In genomic region chr2:25473758-25474335, GRCh38 we compare ENCODE assay signal across 8 cellular contexts.
DNase-seq lines count a peak whose midpoint lies in the region; ATAC-seq and TF ChIP-seq lines count a peak whose summit lies in the region.
"Had no signal": no experiment of that assay in that cellular context is flagged by ENCODE, and none has a peak within 500 bp of the region (broad histone marks: within the 10 kb centered on the region; RNA-seq: fewer than 3 reads in every experiment).

No MANE protein-coding gene starts in this region.

- peaks cover 11 to 34% (median 23%) of the 10 kb centered on the region in 5 experiments for H3K9me3 Mint-ChIP-seq in brain
- H3K9me3 Mint-ChIP-seq in neural crest cell: peaks cover 11% of the 10 kb centered on the region
- peaks cover 6% of the 10 kb centered on the region for H3K9me3 Mint-ChIP-seq in activated CD4-positive, alpha-beta memory T cell treated with anti-CD3 and anti-CD28 coated beads, Interleukin-2, amount 10 ng/mL, durations not matched to agents 7 days and 5 days

- CTCF ChIA-PET in HEK293 (lab: Yijun Ruan, JAX): no interaction called here
- CTCF ChIA-PET in activated CD4-positive, alpha-beta memory T cell treated with anti-CD3 and anti-CD28 coated beads, Interleukin-2, amount 10 ng/mL, durations not matched to agents 7 days and 5 days (lab: Charles Lee): interaction anchor here (1.7 kb wide), 1 partner anchor 112 kb away, joined by 4 read pairs; no protein-coding TSS in a partner anchor

- H3K9me3 ChIP-seq in HEK293 (ENCODE audit: control insufficient read depth, insufficient read depth, low read depth, low read length) (no peaks in the 10 kb centered on the region), T-helper 17 cell (ENCODE audit: control insufficient read depth, low read length, poor library complexity, severe bottlenecking) (no peaks in the 10 kb centered on the region)

- no peaks in the 10 kb centered on the region for H3K36me3 ChIP-seq in HEK293 (ENCODE audit: control insufficient read depth in 2 of 2, insufficient read depth in 1 of 2, low read length in 2 of 2)

- H3K27ac ChIP-seq in HEK293 (ENCODE audit: extremely low read depth, low read depth, low read length): peak overlapping the region; percentile 66

- H3K36me3 Mint-ChIP-seq in brain: peaks cover 74% of the 10 kb centered on the region
- H3K36me3 Mint-ChIP-seq in neural crest cell (ENCODE audit: low read depth): peaks cover 27% of the 10 kb centered on the region
- peaks cover 20% of the 10 kb centered on the region for H3K36me3 Mint-ChIP-seq in T-helper 17 cell (ENCODE audit: low read depth)
- peaks cover 22% of the 10 kb centered on the region for H3K36me3 Mint-ChIP-seq in activated CD4-positive, alpha-beta memory T cell treated with anti-CD3 and anti-CD28 coated beads, Interleukin-2, amount 10 ng/mL, durations not matched to agents 7 days and 5 days (ENCODE audit: low read depth)

- peaks cover 18% of the 10 kb centered on the region for H3K4me1 ChIP-seq in HEK293 (ENCODE audit: control insufficient read depth, insufficient read depth, low read length)

- H3K4me3 Mint-ChIP-seq in brain (peak overlapping the region in 1 of 5 experiments; percentile 24), neural crest cell (no peak overlapping the region), T-helper 17 cell (no peak overlapping the region)
- no peak overlapping the region for H3K4me3 Mint-ChIP-seq in activated CD4-positive, alpha-beta memory T cell treated with anti-CD3 and anti-CD28 coated beads, Interleukin-2, amount 10 ng/mL, durations not matched to agents 7 days and 5 days
- H3K4me3 Mint-ChIP-seq: activated T-cell treated with anti-CD3 and anti-CD28 coated beads, Interleukin-2, amount 50 U/mL, for 4 hours had no signal

- ATAC-seq in T-helper 17 cell: no peak
- ATAC-seq: activated T-cell treated with anti-CD3 and anti-CD28 coated beads, Interleukin-2, amount 50 U/mL, for 4 hours had no signal

- H3K27me3 Mint-ChIP-seq in brain (no peaks in the 10 kb centered on the region), neural crest cell (ENCODE audit: low read depth) (no peaks in the 10 kb centered on the region), T-helper 17 cell (no peaks in the 10 kb centered on the region)
- no peaks in the 10 kb centered on the region for H3K27me3 Mint-ChIP-seq in activated CD4-positive, alpha-beta memory T cell treated with anti-CD3 and anti-CD28 coated beads, Interleukin-2, amount 10 ng/mL, durations not matched to agents 7 days and 5 days

- POLR2A ChIA-PET in HEK293 (lab: Yijun Ruan, JAX): no interaction called here
- POLR2A ChIA-PET in activated CD4-positive, alpha-beta memory T cell treated with anti-CD3 and anti-CD28 coated beads, Interleukin-2, amount 10 ng/mL, durations not matched to agents 7 days and 5 days (lab: Charles Lee): no interaction called here

- H3K4me1 Mint-ChIP-seq in brain (peaks cover 34% of the 10 kb centered on the region), neural crest cell (no peaks in the 10 kb centered on the region), T-helper 17 cell (peaks cover 5% of the 10 kb centered on the region)
- H3K4me1 Mint-ChIP-seq in activated CD4-positive, alpha-beta memory T cell treated with anti-CD3 and anti-CD28 coated beads, Interleukin-2, amount 10 ng/mL, durations not matched to agents 7 days and 5 days: no peaks in the 10 kb centered on the region

- TF ChIP-seq CTCF in HEK293 (tag by site-specific recombination; IDR thresholded peaks at IDR 0.05): no peak
- TF ChIP-seq CTCF in brain (conservative IDR thresholded peaks at IDR 0.05): no peak
- TF ChIP-seq CTCF in neural crest cell (conservative IDR thresholded peaks at IDR 0.05): no peak

- H3K4me3 ChIP-seq in HEK293 (ENCODE audit: low read depth, low read length): no peak overlapping the region

- H3K27ac Mint-ChIP-seq in brain (peak overlapping the region; percentile 17 to 83 (median 66)), neural crest cell (ENCODE audit: unreplicated experiment) (peak overlapping the region; percentile 75), T-helper 17 cell (no peak overlapping the region)
- no peak overlapping the region for H3K27ac Mint-ChIP-seq in activated CD4-positive, alpha-beta memory T cell treated with anti-CD3 and anti-CD28 coated beads, Interleukin-2, amount 10 ng/mL, durations not matched to agents 7 days and 5 days

- DNase-seq in NCI-H2196 treated with DMSO at 0.1 percent for 48 hours (lab: John Stamatoyannopoulos, UW; ENCODE audit: unreplicated experiment) (peak; percentile 26), neural crest cell (ENCODE audit: low read depth, low spot score) (no peak), T-helper 17 cell (no peak), hepatic stellate cell (ENCODE audit: low spot score) (no peak)
- no peak for DNase-seq in activated CD4-positive, alpha-beta memory T cell treated with anti-CD3 and anti-CD28 coated beads, Interleukin-2, amount 10 ng/mL, durations not matched to agents 7 days and 5 days
- DNase-seq: activated T-cell treated with anti-CD3 and anti-CD28 coated beads, Interleukin-2, amount 50 U/mL, for 4 hours had no signal

TF ChIP-seq in HEK293, 187 proteins besides CTCF, POLR2A, EP300 and RAD21:
- no peak for TF ChIP-seq ZNF2 (tag by site-specific recombination; IDR thresholded peaks at IDR 0.05)
- TF ChIP-seq ZBTB17 (tag by site-specific recombination; IDR thresholded peaks at IDR 0.05): peak; percentile 59
- TF ChIP-seq PRDM6 (tag by site-specific recombination; IDR thresholded peaks at IDR 0.05): peak; percentile 90
- TF ChIP-seq ZNF335 (tag by site-specific recombination; conservative IDR thresholded peaks at IDR 0.05): peak; percentile 59
- TF ChIP-seq TRIM28 (IDR thresholded peaks at IDR 0.05; ENCODE audit: borderline replicate concordance, low read length): 0 out of 2 replicates have a peak, but pooled peaks have one; percentile 27
- peak; percentile 74; the same call in 1 of the 2 replicates for TF ChIP-seq ZNF600 (tag by site-specific recombination; IDR thresholded peaks at IDR 0.05)
- TF ChIP-seq GLIS2 (tag by site-specific recombination; IDR thresholded peaks at IDR 0.05): no peak
- TF ChIP-seq ZNF660 (tag by site-specific recombination; IDR thresholded peaks at IDR 0.05): 0 out of 2 replicates have a peak, but pooled peaks have one; percentile 27
- peak; percentile 61; the same call in 1 of the 2 replicates for TF ChIP-seq OSR2 (tag by site-specific recombination; IDR thresholded peaks at IDR 0.05)
TF ChIP-seq in HEK293: peak in this region for 7.

Comparison
In these comparisons a context has a peak if more than half of its experiments do, and no peak if none do; other contexts are left out.
1. H3K27ac Mint-ChIP-seq: peak in brain (5 of 5) and neural crest cell (single experiment); none in T-helper 17 cell (single experiment) and activated CD4-positive, alpha-beta memory T cell treated with anti-CD3 and anti-CD28 coated beads, Interleukin-2, amount 10 ng/mL, durations not matched to agents 7 days and 5 days (single experiment).